In genomic region chr11:79119491-79120284, GRCh38 we compare ENCODE assay signal across 1 cellular context.
TF ChIP-seq lines count a peak whose summit lies in the region.

No MANE protein-coding gene starts in this region.

TF ChIP-seq in WTC11, 78 proteins besides CTCF, POLR2A, EP300 and RAD21 (continued from another document):
- no peak for TF ChIP-seq ZNF219 (CRISPR knock-in tag; IDR thresholded peaks at IDR 0.05; ENCODE audit: borderline replicate concordance)
- TF ChIP-seq ATF3 (CRISPR knock-in tag; conservative IDR thresholded peaks at IDR 0.05), result no peak
- no peak for TF ChIP-seq MYBL2 (CRISPR knock-in tag; IDR thresholded peaks at IDR 0.05)
- no peak for TF ChIP-seq ZNF121 (CRISPR knock-in tag; IDR thresholded peaks at IDR 0.05)
